18 cellular contexts compared by ENCODE assay signal in genomic region chr1:36107394-36107793, GRCh38. TPM values are rescaled to one million over a fixed set of nuclear protein-coding genes. Genes with fewer than 3 reads are reported as not detected.
"Had no signal": no experiment of that assay in that cellular context is flagged by ENCODE, and none has a peak within 500 bp of the region (broad histone marks: within the 10 kb centered on the region; RNA-seq: fewer than 3 reads in every experiment).

No MANE protein-coding gene starts in this region.

- H3K4me3 Mint-ChIP-seq: activated B cell treated with CpG ODN at 0.5 μM for 24 hours; activated naive CD4-positive, alpha-beta T cell treated with anti-CD3 and anti-CD28 coated beads for 36 hours; neural progenitor cell; T-helper 2 cell treated with Interferon-gamma antibody and Interleukin-4, amounts not matched to agents 5 μg/mL and 100 μg/mL, for 36 hours had no signal

- H3K36me3 Mint-ChIP-seq: neural progenitor cell had no signal

- H3K4me2 ChIP-seq: neural progenitor cell had no signal

- H3K27ac Mint-ChIP-seq: activated B cell treated with CpG ODN at 0.5 μM for 24 hours; activated naive CD4-positive, alpha-beta T cell treated with anti-CD3 and anti-CD28 coated beads for 36 hours; neural progenitor cell; T-helper 2 cell treated with Interferon-gamma antibody and Interleukin-4, amounts not matched to agents 5 μg/mL and 100 μg/mL, for 36 hours had no signal

- ATAC-seq: pancreas had no signal

- H3K9me3 ChIP-seq: esophagus squamous epithelium, pancreas, sigmoid colon, spleen, thoracic aorta had no signal

- H3K27ac ChIP-seq: cardiac muscle cell, esophagus squamous epithelium, neural progenitor cell, pancreas, spleen, thoracic aorta had no signal

- H3K27me3 ChIP-seq: cardiac muscle cell, esophagus squamous epithelium, neural progenitor cell, pancreas, sigmoid colon, spleen had no signal

- H3K4me3 ChIP-seq: cardiac muscle cell, esophagus squamous epithelium, neural progenitor cell, pancreas, sigmoid colon, spleen, thoracic aorta had no signal

- FAIRE-seq: colon, pancreas had no signal

- H3K4me1 ChIP-seq: esophagus squamous epithelium, neural progenitor cell, pancreas had no signal

- H3K27me3 Mint-ChIP-seq: activated B cell treated with CpG ODN at 0.5 μM for 24 hours had no signal

- H2AFZ ChIP-seq: neural progenitor cell had no signal

- H3K9me3 Mint-ChIP-seq: activated B cell treated with CpG ODN at 0.5 μM for 24 hours; activated naive CD4-positive, alpha-beta T cell treated with anti-CD3 and anti-CD28 coated beads for 36 hours; neural progenitor cell; T-helper 2 cell treated with Interferon-gamma antibody and Interleukin-4, amounts not matched to agents 5 μg/mL and 100 μg/mL, for 36 hours had no signal

- H3K36me3 ChIP-seq: cardiac muscle cell, esophagus squamous epithelium, neural progenitor cell, pancreas, sigmoid colon, spleen, thoracic aorta had no signal

- DNase-seq: activated B cell treated with CpG ODN at 0.5 μM for 24 hours; activated CD4-positive, alpha-beta T cell treated with anti-CD3 and anti-CD28 coated beads for 48 hours; activated naive CD4-positive, alpha-beta T cell treated with anti-CD3 and anti-CD28 coated beads for 36 hours; effector CD4-positive, alpha-beta T cell; esophagus squamous epithelium; foreskin fibroblast; hypothalamus; pancreas; sigmoid colon; spleen; SW 1271 had no signal

- H3K9ac ChIP-seq: neural progenitor cell had no signal

- H3K4me1 Mint-ChIP-seq: activated B cell treated with CpG ODN at 0.5 μM for 24 hours had no signal

RNA-seq across cellular contexts. Expression of gene TEKT2, which starts 23.5 kb away (rescaled TPM):
- total RNA-seq: activated B cell treated with CpG ODN at 0.5 μM for 24 hours; activated naive CD4-positive, alpha-beta T cell treated with anti-CD3 and anti-CD28 coated beads for 36 hours; esophagus squamous epithelium; myocyte; spleen; thoracic aorta had no signal
- polyA plus RNA-seq: liver had no signal
